ENCODE assay signal across 18 cellular contexts in genomic region chr2:111231532-111232252, GRCh38.
DNase-seq lines count a peak whose midpoint lies in the region; ATAC-seq, FAIRE-seq and TF ChIP-seq lines count a peak whose summit lies in the region.
"Had no signal": no experiment of that assay in that cellular context is flagged by ENCODE, and none has a peak within 500 bp of the region (broad histone marks: within the 10 kb centered on the region; RNA-seq: fewer than 3 reads in every experiment).

No MANE protein-coding gene starts in this region.

- DNase-seq in DMS53 (lab: John Stamatoyannopoulos, UW): peak; percentile 47
- DNase-seq in DMS53 treated with DMSO at 0.1 percent for 48 hours (lab: John Stamatoyannopoulos, UW; ENCODE audit: unreplicated experiment): no peak
- DNase-seq in NAMALWA (ENCODE audit: low spot score): peak; percentile 44
- DNase-seq in GM12878 (ENCODE audit: low read depth, low spot score): no peak
- DNase-seq in mucosa of descending colon: no peak
- no peak for DNase-seq in transverse colon
- DNase-seq in activated CD4-positive, alpha-beta T cell treated with anti-CD3 and anti-CD28 coated beads, Interleukin-2, amount 10 ng/mL, durations not matched to agents 24 days and 14 days: no peak
- DNase-seq in gastrocnemius medialis: no peak
- DNase-seq: DMS 273 treated with DMSO at 0.1 percent for 48 hours, GF-D8, KBM-7, NCI-H187, NCI-H2107, NCI-H510A had no signal

- ATAC-seq in GM12878: peak; percentile 54
- ATAC-seq in mucosa of descending colon: peak; percentile 36
- ATAC-seq in gastrocnemius medialis: no peak
- ATAC-seq: HCT116, Right ventricle myocardium inferior had no signal

- in situ Hi-C loops in GM12878 (cut with MboI) (no loop called here), transverse colon (cut with MboI; ENCODE audit: low pct_ligation_motif_present in 1 of 4, low pct_unique_long_range_greater_than_20kb in 1 of 4, low sequenced_read_pairs in 3 of 4) (no loop called here), gastrocnemius medialis (cut with MboI; ENCODE audit: low sequenced_read_pairs in 4 of 4) (no loop called here)

- H3K79me2 ChIP-seq in GM12878 (ENCODE audit: control insufficient read depth, insufficient read depth, low read length): no peaks in the 10 kb centered on the region

- no peak overlapping the region for H3K4me3 Mint-ChIP-seq in activated CD4-positive, alpha-beta T cell treated with anti-CD3 and anti-CD28 coated beads, Interleukin-2, amount 10 ng/mL, durations not matched to agents 24 days and 14 days

- no peak for TF ChIP-seq RAD21 in GM12878 (IDR thresholded peaks at IDR 0.05; ENCODE audit: insufficient read depth, low read depth, low read length)

- H3K27me3 ChIP-seq in GM12878 (replicated peaks in 1 of 2; ENCODE audit: control insufficient read depth in 2 of 2, insufficient read depth in 2 of 2, low read length in 1 of 2) (no peaks in the 10 kb centered on the region), transverse colon (no peaks in the 10 kb centered on the region), gastrocnemius medialis (no peaks in the 10 kb centered on the region)

- no peak for TF ChIP-seq EP300 in GM12878 (IDR thresholded peaks at IDR 0.05; ENCODE audit: borderline replicate concordance in 1 of 2, control insufficient read depth in 1 of 2, low read depth in 2 of 2, low read length in 2 of 2)
- TF ChIP-seq EP300 in transverse colon (IDR thresholded peaks at IDR 0.05; ENCODE audit: low read depth): no peak

- H3K36me3 ChIP-seq in GM12878 (ENCODE audit: control insufficient read depth in 2 of 2, insufficient read depth in 2 of 2, low read length in 1 of 2) (no peaks in the 10 kb centered on the region), mucosa of descending colon (ENCODE audit: low read depth) (no peaks in the 10 kb centered on the region), transverse colon (no peaks in the 10 kb centered on the region), gastrocnemius medialis (no peaks in the 10 kb centered on the region)

- peaks cover 20% of the 10 kb centered on the region for H3K9me3 Mint-ChIP-seq in activated CD4-positive, alpha-beta T cell treated with anti-CD3 and anti-CD28 coated beads, Interleukin-2, amount 10 ng/mL, durations not matched to agents 24 days and 14 days

- SMC1A ChIA-PET in GM12878 (lab: Charles Lee; ENCODE audit: uncharacterized antibody, unreplicated experiment): no interaction called here

- H2AFZ ChIP-seq in GM12878 (ENCODE audit: control insufficient read depth, low read depth, low read length): no peak overlapping the region

- peaks cover 13% of the 10 kb centered on the region for H3K27me3 Mint-ChIP-seq in activated CD4-positive, alpha-beta T cell treated with anti-CD3 and anti-CD28 coated beads, Interleukin-2, amount 10 ng/mL, durations not matched to agents 24 days and 14 days

- no peak overlapping the region for H3K9ac ChIP-seq in GM12878 (ENCODE audit: control insufficient read depth, insufficient read depth, low read length)

- H3K36me3 Mint-ChIP-seq in activated CD4-positive, alpha-beta T cell treated with anti-CD3 and anti-CD28 coated beads, Interleukin-2, amount 10 ng/mL, durations not matched to agents 24 days and 14 days (ENCODE audit: low read depth): peaks cover 34% of the 10 kb centered on the region

- no peak overlapping the region for H3K4me2 ChIP-seq in GM12878 (ENCODE audit: control insufficient read depth, insufficient read depth)

- CTCF ChIA-PET in GM12878 (lab: Yijun Ruan, JAX): no interaction called here

- no peaks in the 10 kb centered on the region for H4K20me1 ChIP-seq in GM12878 (ENCODE audit: control insufficient read depth, insufficient read depth)

- intact Hi-C loops in GM12878 (cut with micrococcal nuclease; ENCODE audit: unreplicated experiment) (no loop called here), mucosa of descending colon (cut with DNase I, micrococcal nuclease) (no loop called here), transverse colon (cut with DNase I; ENCODE audit: low total_unique reads) (no loop called here), gastrocnemius medialis (cut with DNase I; ENCODE audit: low total_unique reads) (no loop called here)
- intact Hi-C loops in activated CD4-positive, alpha-beta T cell treated with anti-CD3 and anti-CD28 coated beads, Interleukin-2, amount 10 ng/mL, durations not matched to agents 24 days and 14 days (cut with micrococcal nuclease): no loop called here

- H3K4me1 ChIP-seq in GM12878 (ENCODE audit: control insufficient read depth, insufficient read depth, low read length): no peaks in the 10 kb centered on the region
- no peaks in the 10 kb centered on the region for H3K4me1 ChIP-seq in mucosa of descending colon (ENCODE audit: low read depth)
- H3K4me1 ChIP-seq in transverse colon: no peaks in the 10 kb centered on the region
- peaks cover 3 to 5% of the 10 kb centered on the region in 2 donors for H3K4me1 ChIP-seq in gastrocnemius medialis

- POLR2A ChIA-PET in GM12878 (lab: Charles Lee): interaction anchor here (1.3 kb wide), 1 partner anchor 23 kb away, joined by 3 read pairs; no protein-coding TSS in a partner anchor

- no peak for FAIRE-seq in GM12878 (lab: Jason Lieb, UNC)
- FAIRE-seq: RCC 7860 had no signal

- WGBS in GM12878 (ENCODE audit: insufficient coverage, insufficient replicate concordance, low lambda C conversion rate, missing lambda C conversion rate): 63% methylated on average over 7 of the region's 7 CpGs
- WGBS in transverse colon (ENCODE audit: low coverage in 1 of 2), 2 donors: 90 to 92% methylated on average over 7 of the region's 7 CpGs

- H3K9me3 ChIP-seq in GM12878 (replicated peaks; ENCODE audit: control insufficient read depth, insufficient read depth, low read length): peaks cover 2% of the 10 kb centered on the region; the same call in 2 of the 3 replicates
- no peaks in the 10 kb centered on the region for H3K9me3 ChIP-seq in mucosa of descending colon
- no peaks in the 10 kb centered on the region for H3K9me3 ChIP-seq in transverse colon
- H3K9me3 ChIP-seq in gastrocnemius medialis: peaks cover 0 to 5% (median 0%) of the 10 kb centered on the region in 3 donors

- H3K27ac ChIP-seq in GM12878 (ENCODE audit: control insufficient read depth, insufficient read depth) (no peak overlapping the region), transverse colon (no peak overlapping the region), gastrocnemius medialis (no peak overlapping the region)
- H3K27ac ChIP-seq: 22Rv1 had no signal

- RAD21 ChIA-PET in GM12878 (lab: Charles Lee; ENCODE audit: unreplicated experiment): no interaction called here

- TF ChIP-seq POLR2A in GM12878 (IDR thresholded peaks at IDR 0.05; ENCODE audit: low read depth, low read length) (no peak), transverse colon (IDR thresholded peaks at IDR 0.05) (no peak), gastrocnemius medialis (IDR thresholded peaks at IDR 0.05) (no peak)

- H3K27ac Mint-ChIP-seq in activated CD4-positive, alpha-beta T cell treated with anti-CD3 and anti-CD28 coated beads, Interleukin-2, amount 10 ng/mL, durations not matched to agents 24 days and 14 days: no peak overlapping the region

- peaks cover 11% of the 10 kb centered on the region for H3K4me1 Mint-ChIP-seq in activated CD4-positive, alpha-beta T cell treated with anti-CD3 and anti-CD28 coated beads, Interleukin-2, amount 10 ng/mL, durations not matched to agents 24 days and 14 days

- no TSS peak for BruUV-seq in GM12878 (replicated peaks; lab: Mats Ljungman, UMichigan)

- TF ChIP-seq CTCF in GM12878 (IDR thresholded peaks at IDR 0.05 in 2 of 3, conservative IDR thresholded peaks at IDR 0.05 in 1 of 3; ENCODE audit: control insufficient read depth in 2 of 3, extremely low read depth in 1 of 3, insufficient read depth in 1 of 3, low read depth in 3 of 3, low read length in 3 of 3) (no peak), mucosa of descending colon (IDR thresholded peaks at IDR 0.05) (no peak), transverse colon (IDR thresholded peaks at IDR 0.05) (peak in 1 of 5 experiments; percentile 11), gastrocnemius medialis (IDR thresholded peaks at IDR 0.05 in 4 of 5, conservative IDR thresholded peaks at IDR 0.05 in 1 of 5) (no peak)

- no peak overlapping the region for H3K4me3 ChIP-seq in GM12878
- no peak overlapping the region for H3K4me3 ChIP-seq in mucosa of descending colon
- no peak overlapping the region for H3K4me3 ChIP-seq in transverse colon
- H3K4me3 ChIP-seq in gastrocnemius medialis: no peak overlapping the region

TF ChIP-seq in GM12878, 131 proteins besides CTCF, POLR2A, EP300 and RAD21 (continues in another document):
- TF ChIP-seq CHD4 (IDR thresholded peaks at IDR 0.05) (no peak), HDAC6 (IDR thresholded peaks at IDR 0.05; ENCODE audit: unreplicated experiment) (no peak), SREBF1 (IDR thresholded peaks at IDR 0.05; ENCODE audit: low read length) (no peak), IKZF1 (conservative IDR thresholded peaks at IDR 0.05) (no peak), ZNF24 (IDR thresholded peaks at IDR 0.05) (no peak), MEF2A (IDR thresholded peaks at IDR 0.05; ENCODE audit: insufficient read depth, low read depth, low read length) (no peak), ELK1 (IDR thresholded peaks at IDR 0.05; ENCODE audit: low read depth, low read length) (no peak), HCFC1 (IDR thresholded peaks at IDR 0.05; ENCODE audit: low read length) (no peak), BRCA1 (IDR thresholded peaks at IDR 0.05; ENCODE audit: low read depth, low read length) (no peak), JUNB (IDR thresholded peaks at IDR 0.05) (no peak), GATAD2B (conservative IDR thresholded peaks at IDR 0.05; ENCODE audit: low read depth) (no peak), TBL1XR1 (IDR thresholded peaks at IDR 0.05; ENCODE audit: low read depth, low read length) (no peak), NR2C2 (IDR thresholded peaks at IDR 0.05; ENCODE audit: borderline replicate concordance, control insufficient read depth, insufficient read length, low read depth) (no peak), BCL11A (IDR thresholded peaks at IDR 0.05; ENCODE audit: low read depth, low read length) (no peak), SMAD1 (IDR thresholded peaks at IDR 0.05; ENCODE audit: low read depth, partially characterized antibody) (no peak)
- TF ChIP-seq, protein P1, sequence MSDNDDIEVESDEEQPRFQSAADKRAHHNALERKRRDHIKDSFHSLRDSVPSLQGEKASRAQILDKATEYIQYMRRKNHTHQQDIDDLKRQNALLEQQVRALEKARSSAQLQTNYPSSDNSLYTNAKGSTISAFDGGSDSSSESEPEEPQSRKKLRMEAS (IDR thresholded peaks at IDR 0.05; ENCODE audit: low read depth, low read length): no peak

Comparison
In these comparisons a context has a peak if more than half of its experiments do, and no peak if none do; other contexts are left out.
1. DNase-seq: peak in DMS53 (single experiment) and NAMALWA (single experiment); none in DMS53 treated with DMSO at 0.1 percent for 48 hours (single experiment), GM12878 (single experiment), mucosa of descending colon (0 of 3), transverse colon (single experiment), activated CD4-positive, alpha-beta T cell treated with anti-CD3 and anti-CD28 coated beads, Interleukin-2, amount 10 ng/mL, durations not matched to agents 24 days and 14 days (single experiment) and gastrocnemius medialis (0 of 2).
2. ATAC-seq: peak in GM12878 (single experiment) and mucosa of descending colon (single experiment); none in gastrocnemius medialis (0 of 2).